Comparison of ENCODE assay signal across 8 cellular contexts in the genomic region with DNA sequence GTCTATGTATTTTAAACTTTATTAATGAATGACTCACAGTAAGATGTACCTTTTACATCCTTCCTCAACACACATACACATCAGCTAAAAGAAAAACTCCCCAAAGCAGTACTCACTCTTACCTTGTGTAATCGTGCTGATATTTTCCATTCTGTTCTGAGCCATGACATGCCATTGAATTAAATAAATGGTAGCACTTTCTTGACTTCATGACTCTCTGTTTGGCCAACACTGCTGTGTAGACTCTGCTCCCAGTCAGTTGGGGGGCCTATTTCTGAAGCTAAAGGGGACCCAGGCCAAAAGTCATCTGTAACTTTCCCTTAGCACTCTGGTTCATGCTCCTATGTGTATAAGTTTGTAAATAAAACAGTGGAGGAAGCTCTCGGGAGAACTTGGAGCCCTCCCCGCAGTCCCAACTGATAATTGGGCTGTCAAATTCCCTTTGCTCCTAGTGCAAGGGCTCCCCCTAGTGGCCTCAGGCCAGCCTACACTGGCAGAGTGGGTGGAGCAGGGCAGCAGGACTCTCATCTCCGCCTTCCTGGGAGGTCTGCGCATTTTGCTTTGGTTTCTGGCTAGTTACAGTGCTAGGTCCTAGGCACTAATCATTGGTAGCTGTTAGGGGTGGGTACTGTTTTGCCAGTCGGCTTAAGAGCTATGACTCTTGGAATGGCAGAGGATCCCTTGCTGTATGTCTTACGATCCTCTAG. TPM values are rescaled to one million over a fixed set of nuclear protein-coding genes. Genes with fewer than 3 reads are reported as not detected.
DNase-seq lines count a peak whose midpoint lies in the region; ATAC-seq and TF ChIP-seq lines count a peak whose summit lies in the region.

No MANE protein-coding gene starts in this region.

- H3K36me3 ChIP-seq in BJ (ENCODE audit: control insufficient read depth, insufficient read depth, low read length), result no peaks in the 10 kb centered on the region

- no peak for TF ChIP-seq POLR2A in lower leg skin (IDR thresholded peaks at IDR 0.05)

- TF ChIP-seq CTCF in BJ (IDR thresholded peaks at IDR 0.05; ENCODE audit: insufficient read depth, low read depth, low read length), result peak; percentile 98
- TF ChIP-seq CTCF in lower leg skin (IDR thresholded peaks at IDR 0.05), result peak in 1 of 3 donors; percentile 41

- ATAC-seq in GM19023 (IDR thresholded peaks at IDR 0.05; ENCODE audit: unreplicated experiment) (peak; percentile 82), HG03175 (IDR thresholded peaks at IDR 0.05; ENCODE audit: unreplicated experiment) (peak; percentile 84)

- no peaks in the 10 kb centered on the region for H3K27me3 ChIP-seq in BJ (ENCODE audit: control insufficient read depth, insufficient read depth, low read length)

- WGBS in lower leg skin, 2 donors, result 19 to 24% methylated on average over 7 of the region's 7 CpGs

- H3K4me3 ChIP-seq in BJ (ENCODE audit: low read depth, low read length), result no peak overlapping the region
- no peak overlapping the region for H3K4me3 ChIP-seq in lower leg skin (ENCODE audit: low read depth, poor library complexity, severe bottlenecking)

- intact Hi-C loops in lower leg skin (cut with DNase I; ENCODE audit: low total_unique reads), result no loop called here

- DNase-seq in BJ (ENCODE audit: low read depth), result no peak
- peak; percentile 55 for DNase-seq in NCI-H345 treated with DMSO at 0.1 percent for 48 hours (lab: John Stamatoyannopoulos, UW; ENCODE audit: unreplicated experiment)
- peak; percentile 89 for DNase-seq in activated CD4-positive, alpha-beta T cell treated with anti-CD3 and anti-CD28 coated beads for 48 hours
- DNase-seq in dedifferentiated amniotic fluid mesenchymal stem cell (ENCODE audit: extremely low spot score), result peak; percentile 78
- peak; percentile 62 to 92 for DNase-seq in lower leg skin (ENCODE audit: low spot score in 2 of 2)
- DNase-seq in stimulated activated CD8-positive, alpha-beta memory T cell treated with anti-CD3 and anti-CD28 coated beads, Interleukin-12 subunit alpha, Interleukin-12 subunit beta, amount 100 ng/mL, for 24 hours (ENCODE audit: extremely low read depth), result peak; percentile 43

- CTCF ChIA-PET in BJ (lab: Yijun Ruan, JAX), result interaction anchor here (0.6 to 2.8 kb wide), 32 partner anchors 10 to 1543 kb away, joined by 3 to 19 read pairs (median 3); no protein-coding TSS in a partner anchor

- POLR2A ChIA-PET in BJ (lab: Charles Lee), result no interaction called here

RNA-seq across cellular contexts. Expression of gene FYB2, which starts 1.7 kb away (rescaled TPM):
- not detected in 2 replicates for polyA plus RNA-seq in BJ (2011; rRNA removed)
- not detected in 2 replicates for polyA minus RNA-seq in BJ (2011; rRNA and poly(A)+ RNA removed)
- under 1 TPM in 1 of 4 donors, not detected in 3; 0.19 TPM for total RNA-seq in lower leg skin

RNA-seq across cellular contexts. Expression of gene C8A, which starts 33.7 kb away (rescaled TPM):
- polyA plus RNA-seq in BJ (2011; rRNA removed), result not detected in 2 replicates
- not detected in 2 replicates for polyA minus RNA-seq in BJ (2011; rRNA and poly(A)+ RNA removed)
- not detected for total RNA-seq in lower leg skin
